In the genomic region with DNA sequence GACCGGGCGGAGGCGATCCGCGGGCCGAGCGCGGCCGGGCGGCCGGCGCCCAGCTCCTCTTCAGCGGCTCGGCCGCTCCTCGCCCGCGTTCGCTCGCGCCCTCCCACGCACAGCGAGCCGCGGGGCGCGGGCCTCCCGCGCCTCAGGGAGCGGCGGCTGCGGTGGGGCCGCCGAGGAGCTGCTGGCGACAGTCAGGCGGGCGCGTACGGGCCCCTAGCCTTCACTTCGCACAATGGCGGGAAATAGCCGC, we compare ENCODE assay signal across 8 cellular contexts. TPM values are rescaled to one million over a fixed set of nuclear protein-coding genes. Genes with fewer than 3 reads are reported as not detected.
DNase-seq lines count a peak whose midpoint lies in the region; ATAC-seq and TF ChIP-seq lines count a peak whose summit lies in the region.

A gene with protein sequence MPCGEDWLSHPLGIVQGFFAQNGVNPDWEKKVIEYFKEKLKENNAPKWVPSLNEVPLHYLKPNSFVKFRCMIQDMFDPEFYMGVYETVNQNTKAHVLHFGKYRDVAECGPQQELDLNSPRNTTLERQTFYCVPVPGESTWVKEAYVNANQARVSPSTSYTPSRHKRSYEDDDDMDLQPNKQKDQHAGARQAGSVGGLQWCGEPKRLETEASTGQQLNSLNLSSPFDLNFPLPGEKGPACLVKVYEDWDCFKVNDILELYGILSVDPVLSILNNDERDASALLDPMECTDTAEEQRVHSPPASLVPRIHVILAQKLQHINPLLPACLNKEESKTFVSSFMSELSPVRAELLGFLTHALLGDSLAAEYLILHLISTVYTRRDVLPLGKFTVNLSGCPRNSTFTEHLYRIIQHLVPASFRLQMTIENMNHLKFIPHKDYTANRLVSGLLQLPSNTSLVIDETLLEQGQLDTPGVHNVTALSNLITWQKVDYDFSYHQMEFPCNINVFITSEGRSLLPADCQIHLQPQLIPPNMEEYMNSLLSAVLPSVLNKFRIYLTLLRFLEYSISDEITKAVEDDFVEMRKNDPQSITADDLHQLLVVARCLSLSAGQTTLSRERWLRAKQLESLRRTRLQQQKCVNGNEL (minus strand): TSS at position 234 of the 250 bp plus-strand sequence. CDS start 259 bp downstream, outside the sequence.

- H3K27ac ChIP-seq in DND-41 (ENCODE audit: low read length), result peak within 1 kb of the TSS; percentile 94
- peak within 1 kb of the TSS; percentile 80 to 98 (median 93) for H3K27ac ChIP-seq in heart left ventricle

- POLR2A ChIA-PET in activated CD4-positive, alpha-beta memory T cell treated with anti-CD3 and anti-CD28 coated beads, Interleukin-2, amount 10 ng/mL, durations not matched to agents 7 days and 5 days (lab: Charles Lee), result interaction anchor here (0.7 to 5.1 kb wide), 22 partner anchors 9 to 1827 kb away, joined by 3 to 94 read pairs (median 4); partner anchors contain the start of genes BAG3, EIF3A, INPP5F and SEC23IP

- peak within 1 kb of the TSS; percentile 99 for H2AFZ ChIP-seq in DND-41 (ENCODE audit: low read depth, low read length)

- H3K9me3 ChIP-seq in DND-41 (ENCODE audit: insufficient read depth, low read length, severe bottlenecking), result no peaks in the 10 kb centered on the region
- H3K9me3 ChIP-seq in heart left ventricle, result no peaks in the 10 kb centered on the region

- peaks cover 46% of the 10 kb centered on the region for H3K4me1 ChIP-seq in DND-41 (ENCODE audit: insufficient read depth, low read length)
- H3K4me1 ChIP-seq in heart left ventricle, result peaks cover 4 to 50% (median 20%) of the 10 kb centered on the region in 12 donors

- peak within 1 kb of the TSS; percentile 49 to 66 for H3K4me3 ChIP-seq in DND-41 (ENCODE audit: low read depth in 1 of 2, low read length in 2 of 2)
- peak within 1 kb of the TSS; percentile 89 for H3K4me3 ChIP-seq in HFF-Myc (replicated peaks; ENCODE audit: low read depth, low read length)
- H3K4me3 ChIP-seq in heart left ventricle, result peak within 1 kb of the TSS; percentile 70 to 95 (median 82)
- H3K4me3 ChIP-seq in retinal pigment epithelial cell (ENCODE audit: low read length), result peak within 1 kb of the TSS; percentile 77

- WGBS in heart left ventricle, 4 donors, result 0 to 1% (median 0%) methylated on average over 11 to 42 of the region's 42 CpGs

- peak within 1 kb of the TSS; percentile 90 for H3K4me2 ChIP-seq in DND-41 (ENCODE audit: insufficient read depth, low read length)

- H3K27me3 Mint-ChIP-seq in activated CD4-positive, alpha-beta memory T cell treated with anti-CD3 and anti-CD28 coated beads, Interleukin-2, amount 10 ng/mL, durations not matched to agents 7 days and 5 days, result no peaks in the 10 kb centered on the region

- peaks cover 46% of the 10 kb centered on the region for H4K20me1 ChIP-seq in DND-41 (ENCODE audit: insufficient read depth, low read length)

- no peak for DNase-seq in DND-41
- no peak for DNase-seq in HFF-Myc (ENCODE audit: extremely low read depth, low read depth)
- no peak for DNase-seq in activated CD4-positive, alpha-beta memory T cell treated with anti-CD3 and anti-CD28 coated beads, Interleukin-2, amount 10 ng/mL, durations not matched to agents 7 days and 5 days
- DNase-seq in heart left ventricle, result no peak
- no peak for DNase-seq in retinal pigment epithelial cell (ENCODE audit: low read depth)
- no peak for DNase-seq in stimulated activated CD4-positive, alpha-beta T cell treated with anti-CD3 and anti-CD28 coated beads, Interleukin-2, amount 100 ng/mL, for 24 hours

- H3K27me3 ChIP-seq in DND-41 (ENCODE audit: insufficient read depth, low read length, poor library complexity), result no peaks in the 10 kb centered on the region
- no peaks in the 10 kb centered on the region for H3K27me3 ChIP-seq in heart left ventricle

- intact Hi-C loops in heart left ventricle (cut with DNase I), result loop anchor here in 4 of 10 donors (5.0 kb wide), 4 partner anchors 145 to 275 kb away; partner anchors contain the start of genes BAG3 (in 1 of the 4), INPP5F (in 1 of the 4) and TIAL1 (in 1 of the 4)

- H3K36me3 ChIP-seq in DND-41 (ENCODE audit: insufficient read depth, low read length), result peaks cover 6% of the 10 kb centered on the region
- H3K36me3 ChIP-seq in heart left ventricle, result no peaks in the 10 kb centered on the region

- H3K27ac Mint-ChIP-seq in activated CD4-positive, alpha-beta memory T cell treated with anti-CD3 and anti-CD28 coated beads, Interleukin-2, amount 10 ng/mL, durations not matched to agents 7 days and 5 days, result peak within 1 kb of the TSS; percentile 87

- H3K79me2 ChIP-seq in DND-41 (ENCODE audit: insufficient read depth, low read length), result peaks cover 63% of the 10 kb centered on the region

- H3K9ac ChIP-seq in DND-41 (ENCODE audit: low read depth, low read length), result peak within 1 kb of the TSS; percentile 89

- TF ChIP-seq POLR2A in heart left ventricle (IDR thresholded peaks at IDR 0.05), result peak in 1 of 2 donors; percentile 84

- peak within 1 kb of the TSS; percentile 94 for H3K4me3 Mint-ChIP-seq in activated CD4-positive, alpha-beta memory T cell treated with anti-CD3 and anti-CD28 coated beads, Interleukin-2, amount 10 ng/mL, durations not matched to agents 7 days and 5 days

- no peak for TF ChIP-seq CTCF in DND-41 (IDR thresholded peaks at IDR 0.05; ENCODE audit: borderline replicate concordance, extremely low read depth, low read length, poor library complexity, severe bottlenecking)
- TF ChIP-seq CTCF in HFF-Myc (IDR thresholded peaks at IDR 0.05; ENCODE audit: low read depth, low read length, missing control alignments), result no peak
- TF ChIP-seq CTCF in heart left ventricle (IDR thresholded peaks at IDR 0.05), result no peak
- no peak for TF ChIP-seq CTCF in retinal pigment epithelial cell (conservative IDR thresholded peaks at IDR 0.05; ENCODE audit: low read depth, low read length)

- H3K9me3 Mint-ChIP-seq in activated CD4-positive, alpha-beta memory T cell treated with anti-CD3 and anti-CD28 coated beads, Interleukin-2, amount 10 ng/mL, durations not matched to agents 7 days and 5 days, result no peaks in the 10 kb centered on the region

- peaks cover 40% of the 10 kb centered on the region for H3K4me1 Mint-ChIP-seq in activated CD4-positive, alpha-beta memory T cell treated with anti-CD3 and anti-CD28 coated beads, Interleukin-2, amount 10 ng/mL, durations not matched to agents 7 days and 5 days

- CTCF ChIA-PET in activated CD4-positive, alpha-beta memory T cell treated with anti-CD3 and anti-CD28 coated beads, Interleukin-2, amount 10 ng/mL, durations not matched to agents 7 days and 5 days (lab: Charles Lee), result interaction anchor here (0.6 to 5.9 kb wide), 12 partner anchors 11 to 665 kb away, joined by 3 to 51 read pairs (median 4); partner anchors contain the start of genes GRK5 and SEC23IP

- peaks cover 18% of the 10 kb centered on the region for H3K36me3 Mint-ChIP-seq in activated CD4-positive, alpha-beta memory T cell treated with anti-CD3 and anti-CD28 coated beads, Interleukin-2, amount 10 ng/mL, durations not matched to agents 7 days and 5 days (ENCODE audit: low read depth)

- no peak for ATAC-seq in DND-41 (ENCODE audit: insufficient read depth, low read depth)
- ATAC-seq in heart left ventricle, result no peak
- no peak for ATAC-seq in GM21825 (IDR thresholded peaks at IDR 0.05; ENCODE audit: unreplicated experiment)
- no peak for ATAC-seq in GM21515 (IDR thresholded peaks at IDR 0.05; ENCODE audit: unreplicated experiment)

RNA-seq across cellular contexts. Expression of the gene that starts here (rescaled TPM):
- total RNA-seq in activated CD4-positive, alpha-beta memory T cell treated with anti-CD3 and anti-CD28 coated beads, Interleukin-2, amount 10 ng/mL, durations not matched to agents 7 days and 5 days, result 10 to 100 TPM; 86.2 to 87.6 TPM
- total RNA-seq in heart left ventricle, result 10 to 100 TPM; 22.0 to 39.4 (median 29.7) TPM
- polyA plus RNA-seq in heart left ventricle, result 10 to 100 TPM in 1 of 2 donors, 1 to 10 TPM in 1; 8.7 to 34.5 TPM
